Comparison of ENCODE assay signal across 25 cellular contexts in the genomic region with DNA sequence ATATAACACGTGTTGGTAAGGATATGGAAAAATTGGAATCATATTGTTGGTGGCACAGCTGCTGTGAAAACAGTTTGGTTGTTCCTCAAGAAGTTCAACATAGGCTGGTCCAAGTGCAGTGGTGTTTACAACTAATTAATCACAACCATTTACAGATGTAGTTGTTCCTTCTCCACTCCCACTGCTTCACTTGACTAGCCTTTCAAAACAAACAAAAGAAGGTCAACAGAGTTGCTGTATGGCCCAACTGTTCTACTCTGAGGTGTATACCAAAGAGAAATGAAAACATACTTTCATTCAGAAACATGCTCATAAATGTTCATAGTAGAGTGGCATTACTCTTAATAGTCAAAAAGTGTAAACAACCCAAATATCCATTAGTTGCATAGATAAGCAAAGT.
"Had no signal": no experiment of that assay in that cellular context is flagged by ENCODE, and none has a peak within 500 bp of the region (broad histone marks: within the 10 kb centered on the region; RNA-seq: fewer than 3 reads in every experiment).

No MANE protein-coding gene starts in this region.

- H3K27ac Mint-ChIP-seq: activated B cell treated with CpG ODN at 0.5 μM for 24 hours; activated CD4-positive, alpha-beta T cell treated with anti-CD3 and anti-CD28 coated beads for 36 hours; activated naive CD8-positive, alpha-beta T cell; dendritic cell treated with granulocyte-macrophage colony-stimulating factor and Interleukin-4, amounts not matched to agents 40 ng/mL and 50 ng/mL, for 4 days; memory B cell; stimulated activated effector memory CD8-positive, alpha-beta T cell treated with anti-CD3 and anti-CD28 coated beads, Interleukin-12 subunit alpha, Interleukin-12 subunit beta, amount 100 ng/mL, for 72 hours had no signal

- H3K4me1 ChIP-seq: adrenal gland, ascending aorta, right lobe of liver, tibial nerve had no signal

- H3K27me3 Mint-ChIP-seq: activated B cell treated with CpG ODN at 0.5 μM for 24 hours; activated CD4-positive, alpha-beta T cell treated with anti-CD3 and anti-CD28 coated beads for 36 hours; activated naive CD8-positive, alpha-beta T cell; dendritic cell treated with granulocyte-macrophage colony-stimulating factor and Interleukin-4, amounts not matched to agents 40 ng/mL and 50 ng/mL, for 4 days; memory B cell; stimulated activated naive CD8-positive, alpha-beta T cell treated with anti-CD3 and anti-CD28 coated beads, Interleukin-15, amount 100 ng/mL, for 72 hours had no signal

- H3K4me1 Mint-ChIP-seq: activated B cell treated with CpG ODN at 0.5 μM for 24 hours; activated CD4-positive, alpha-beta T cell treated with anti-CD3 and anti-CD28 coated beads for 36 hours; memory B cell; neural crest cell; stimulated activated naive CD8-positive, alpha-beta T cell treated with anti-CD3 and anti-CD28 coated beads, Interleukin-15, amount 100 ng/mL, for 72 hours had no signal

- ATAC-seq: activated CD4-positive, alpha-beta T cell treated with anti-CD3 and anti-CD28 coated beads for 36 hours; stimulated activated effector memory CD8-positive, alpha-beta T cell treated with anti-CD3 and anti-CD28 coated beads, Interleukin-12 subunit alpha, Interleukin-12 subunit beta, amount 100 ng/mL, for 72 hours; stimulated activated naive CD8-positive, alpha-beta T cell treated with anti-CD3 and anti-CD28 coated beads, Interleukin-15, amount 100 ng/mL, for 72 hours had no signal

- H3K9me3 Mint-ChIP-seq: activated B cell treated with CpG ODN at 0.5 μM for 24 hours; dendritic cell treated with granulocyte-macrophage colony-stimulating factor and Interleukin-4, amounts not matched to agents 40 ng/mL and 50 ng/mL, for 4 days; memory B cell; neural crest cell; stimulated activated effector memory CD8-positive, alpha-beta T cell treated with anti-CD3 and anti-CD28 coated beads, Interleukin-12 subunit alpha, Interleukin-12 subunit beta, amount 100 ng/mL, for 72 hours; stimulated activated naive CD8-positive, alpha-beta T cell treated with anti-CD3 and anti-CD28 coated beads, Interleukin-15, amount 100 ng/mL, for 72 hours had no signal

- H3K4me3 Mint-ChIP-seq: activated B cell treated with CpG ODN at 0.5 μM for 24 hours; activated CD4-positive, alpha-beta T cell treated with anti-CD3 and anti-CD28 coated beads for 36 hours; activated naive CD8-positive, alpha-beta T cell; dendritic cell treated with granulocyte-macrophage colony-stimulating factor and Interleukin-4, amounts not matched to agents 40 ng/mL and 50 ng/mL, for 4 days; memory B cell; neural crest cell; stimulated activated effector memory CD8-positive, alpha-beta T cell treated with anti-CD3 and anti-CD28 coated beads, Interleukin-12 subunit alpha, Interleukin-12 subunit beta, amount 100 ng/mL, for 72 hours; stimulated activated naive CD8-positive, alpha-beta T cell treated with anti-CD3 and anti-CD28 coated beads, Interleukin-15, amount 100 ng/mL, for 72 hours had no signal

- H3K9me3 ChIP-seq: adrenal gland, ascending aorta, right lobe of liver, tibial nerve had no signal

- H3K27ac ChIP-seq: adrenal gland, ascending aorta, brain microvascular endothelial cell, right lobe of liver, skin epidermis, tibial nerve had no signal

- H3K27me3 ChIP-seq: adrenal gland, ascending aorta, brain microvascular endothelial cell, right lobe of liver, tibial nerve had no signal

- H3K4me3 ChIP-seq: adrenal gland, ascending aorta, right lobe of liver, skin epidermis, tibial nerve had no signal

- DNase-seq: activated B cell treated with CpG ODN at 0.5 μM for 24 hours; activated CD4-positive, alpha-beta T cell treated with anti-CD3 and anti-CD28 coated beads for 36 hours; activated CD4-positive, alpha-beta T cell treated with anti-CD3 and anti-CD28 coated beads, Interleukin-2, amount 50 U/mL, for 4 hours; activated gamma-delta T cell; adrenal gland; brain microvascular endothelial cell; caudate nucleus; effector CD4-positive, alpha-beta T cell; erythroblast; foreskin melanocyte; glutamatergic neuron; hypothalamus; occipital lobe; right lobe of liver; stimulated activated CD4-positive, alpha-beta T cell treated with anti-CD3 and anti-CD28 coated beads, Interleukin-2, amount 100 ng/mL, for 24 hours; stimulated activated naive CD8-positive, alpha-beta T cell treated with anti-CD3 and anti-CD28 coated beads, Interleukin-15, amount 100 ng/mL, for 72 hours; T1000 had no signal
